8 cellular contexts compared by ENCODE assay signal in the genomic region with DNA sequence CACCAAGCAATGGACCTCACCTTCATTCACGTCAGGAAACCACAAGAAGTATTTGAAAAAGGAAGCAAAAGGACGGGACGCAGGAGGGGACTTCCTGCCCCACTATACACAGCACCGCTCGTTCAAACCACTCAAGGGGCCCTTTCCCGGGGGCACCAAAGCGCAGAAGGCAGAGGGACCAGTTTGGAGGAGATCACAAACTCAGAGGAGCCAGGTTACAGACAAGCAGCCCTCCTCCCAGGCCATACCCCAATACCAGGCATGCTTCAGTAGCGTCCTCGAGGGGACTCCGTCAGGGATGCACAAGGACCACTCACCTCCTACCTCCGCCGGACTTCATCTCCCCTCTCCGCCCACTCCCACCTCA. TPM values are rescaled to one million over a fixed set of nuclear protein-coding genes. Genes with fewer than 3 reads are reported as not detected.
DNase-seq lines count a peak whose midpoint lies in the region; ATAC-seq and TF ChIP-seq lines count a peak whose summit lies in the region.

No MANE protein-coding gene starts in this region.

- H3K27ac ChIP-seq in MM.1S (ENCODE audit: low read length) = peak overlapping the region; percentile 52; the same call in 1 of the 2 replicates

- H3K27me3 Mint-ChIP-seq in activated naive CD8-positive, alpha-beta T cell treated with anti-CD3 and anti-CD28 coated beads, Interleukin-2, amount 10 ng/mL, durations not matched to agents 7 days and 5 days = no peaks in the 10 kb centered on the region

- no peaks in the 10 kb centered on the region for H3K9me2 ChIP-seq in MM.1S (replicated peaks; ENCODE audit: insufficient read depth, low read length)

- H3K27me3 ChIP-seq in MM.1S (replicated peaks; ENCODE audit: insufficient read depth, low read length) (no peaks in the 10 kb centered on the region), iPS-15b (ENCODE audit: control insufficient read depth, insufficient read depth, low read length) (no peaks in the 10 kb centered on the region)

- POLR2A ChIA-PET in activated naive CD8-positive, alpha-beta T cell treated with anti-CD3 and anti-CD28 coated beads, Interleukin-2, amount 10 ng/mL, durations not matched to agents 7 days and 5 days (lab: Charles Lee) = interaction anchor here (0.8 to 8.1 kb wide), 8 partner anchors 9 to 35 kb away, joined by 3 to 87 read pairs (median 18); partner anchors contain the start of genes CREB3L4, DENND4B, GATAD2B and JTB

- peak overlapping the region; percentile 94 for H3K4me3 Mint-ChIP-seq in activated naive CD8-positive, alpha-beta T cell treated with anti-CD3 and anti-CD28 coated beads, Interleukin-2, amount 10 ng/mL, durations not matched to agents 7 days and 5 days
- peak overlapping the region; percentile 83 for H3K4me3 Mint-ChIP-seq in stimulated activated effector memory CD8-positive, alpha-beta T cell treated with anti-CD3 and anti-CD28 coated beads, Interleukin-12 subunit alpha, Interleukin-12 subunit beta, amount 100 ng/mL, for 72 hours

- no peaks in the 10 kb centered on the region for H3K9me3 ChIP-seq in MM.1S (replicated peaks; ENCODE audit: insufficient read depth, low read length)
- H3K9me3 ChIP-seq in iPS-15b (ENCODE audit: control insufficient read depth, insufficient read depth, low read length) = no peaks in the 10 kb centered on the region

- H3K9ac ChIP-seq in MM.1S (ENCODE audit: low read length) (peak overlapping the region; percentile 80), iPS-15b (ENCODE audit: low read depth, low read length) (peak overlapping the region; percentile 71)

- H3K36me3 ChIP-seq in MM.1S (replicated peaks; ENCODE audit: insufficient read depth, low read length) (no peaks in the 10 kb centered on the region), iPS-15b (ENCODE audit: control insufficient read depth, insufficient read depth, low read length) (peaks cover 19% of the 10 kb centered on the region)

- H3K79me2 ChIP-seq in MM.1S (ENCODE audit: low read length) = peaks cover 68% of the 10 kb centered on the region

- H3K4me1 ChIP-seq in MM.1S (ENCODE audit: low read length) (peaks cover 30% of the 10 kb centered on the region), iPS-15b (ENCODE audit: control insufficient read depth, insufficient read depth, low read length) (peaks cover 16% of the 10 kb centered on the region)

- peaks cover 45% of the 10 kb centered on the region for H3K4me1 Mint-ChIP-seq in activated naive CD8-positive, alpha-beta T cell treated with anti-CD3 and anti-CD28 coated beads, Interleukin-2, amount 10 ng/mL, durations not matched to agents 7 days and 5 days
- peaks cover 63% of the 10 kb centered on the region for H3K4me1 Mint-ChIP-seq in stimulated activated effector memory CD8-positive, alpha-beta T cell treated with anti-CD3 and anti-CD28 coated beads, Interleukin-12 subunit alpha, Interleukin-12 subunit beta, amount 100 ng/mL, for 72 hours

- ATAC-seq in GM21423 (IDR thresholded peaks at IDR 0.05; ENCODE audit: unreplicated experiment) (peak; percentile 20), HG03520 (IDR thresholded peaks at IDR 0.05; ENCODE audit: unreplicated experiment) (no peak)
- peak; percentile 19 for ATAC-seq in activated naive CD8-positive, alpha-beta T cell treated with anti-CD3 and anti-CD28 coated beads, Interleukin-2, amount 10 ng/mL, durations not matched to agents 7 days and 5 days (ENCODE audit: low read depth)
- ATAC-seq in stimulated activated effector memory CD8-positive, alpha-beta T cell treated with anti-CD3 and anti-CD28 coated beads, Interleukin-12 subunit alpha, Interleukin-12 subunit beta, amount 100 ng/mL, for 72 hours = peak; percentile 17

- peaks cover 16% of the 10 kb centered on the region for H3K36me3 Mint-ChIP-seq in activated naive CD8-positive, alpha-beta T cell treated with anti-CD3 and anti-CD28 coated beads, Interleukin-2, amount 10 ng/mL, durations not matched to agents 7 days and 5 days
- peaks cover 68% of the 10 kb centered on the region for H3K36me3 Mint-ChIP-seq in stimulated activated effector memory CD8-positive, alpha-beta T cell treated with anti-CD3 and anti-CD28 coated beads, Interleukin-12 subunit alpha, Interleukin-12 subunit beta, amount 100 ng/mL, for 72 hours

- peak overlapping the region; percentile 90 for H3K4me3 ChIP-seq in MM.1S (ENCODE audit: low read length)
- H3K4me3 ChIP-seq in iPS-15b (ENCODE audit: low read depth, low read length) = peak overlapping the region; percentile 97

- peak overlapping the region; percentile 98 for H3K27ac Mint-ChIP-seq in activated naive CD8-positive, alpha-beta T cell treated with anti-CD3 and anti-CD28 coated beads, Interleukin-2, amount 10 ng/mL, durations not matched to agents 7 days and 5 days
- H3K27ac Mint-ChIP-seq in stimulated activated effector memory CD8-positive, alpha-beta T cell treated with anti-CD3 and anti-CD28 coated beads, Interleukin-12 subunit alpha, Interleukin-12 subunit beta, amount 100 ng/mL, for 72 hours = peak overlapping the region; percentile 85

- H3K4me2 ChIP-seq in MM.1S (ENCODE audit: low read depth, low read length) = peak overlapping the region; percentile 67

- H2AFZ ChIP-seq in MM.1S (ENCODE audit: low read length) = peak overlapping the region; percentile 83

- peaks cover 6% of the 10 kb centered on the region; the same call in 1 of the 2 replicates for H3F3A ChIP-seq in MM.1S (ENCODE audit: insufficient read depth, low read length)

- no peak for TF ChIP-seq CTCF in MM.1S (IDR thresholded peaks at IDR 0.05; ENCODE audit: low read length)

- H4K20me1 ChIP-seq in MM.1S (ENCODE audit: insufficient read depth, low read length) = no peaks in the 10 kb centered on the region

- DNase-seq in Daoy (ENCODE audit: low read depth) (peak; percentile 45), MM.1S (peak; percentile 55), NCI-H226 (no peak)
- no peak for DNase-seq in activated naive CD8-positive, alpha-beta T cell treated with anti-CD3 and anti-CD28 coated beads, Interleukin-2, amount 10 ng/mL, durations not matched to agents 7 days and 5 days
- DNase-seq in stimulated activated effector memory CD8-positive, alpha-beta T cell treated with anti-CD3 and anti-CD28 coated beads, Interleukin-12 subunit alpha, Interleukin-12 subunit beta, amount 100 ng/mL, for 72 hours (ENCODE audit: low spot score in 2 of 2) = peak in 1 of 2 donors; percentile 81

- H3K9me3 Mint-ChIP-seq in activated naive CD8-positive, alpha-beta T cell treated with anti-CD3 and anti-CD28 coated beads, Interleukin-2, amount 10 ng/mL, durations not matched to agents 7 days and 5 days = no peaks in the 10 kb centered on the region
- H3K9me3 Mint-ChIP-seq in stimulated activated effector memory CD8-positive, alpha-beta T cell treated with anti-CD3 and anti-CD28 coated beads, Interleukin-12 subunit alpha, Interleukin-12 subunit beta, amount 100 ng/mL, for 72 hours = no peaks in the 10 kb centered on the region

RNA-seq across cellular contexts. Expression of gene CRTC2, which starts 0.7 kb away (rescaled TPM):
- total RNA-seq in Daoy (2014; rRNA removed; shearing (Covaris generic)) = 7.2 and 10.1 TPM in 2 replicates
- total RNA-seq in activated naive CD8-positive, alpha-beta T cell treated with anti-CD3 and anti-CD28 coated beads, Interleukin-2, amount 10 ng/mL, durations not matched to agents 7 days and 5 days = 100 to 1,000 TPM; 104 to 115 TPM

RNA-seq across cellular contexts. Expression of gene SLC39A1, which starts 5.6 kb away (rescaled TPM):
- total RNA-seq in Daoy (2014; rRNA removed; shearing (Covaris generic)) = 127 and 130 TPM in 2 replicates
- total RNA-seq in activated naive CD8-positive, alpha-beta T cell treated with anti-CD3 and anti-CD28 coated beads, Interleukin-2, amount 10 ng/mL, durations not matched to agents 7 days and 5 days = 10 to 100 TPM; 29.6 to 31.1 TPM

RNA-seq across cellular contexts. Expression of gene CREB3L4, which starts 10.0 kb away (rescaled TPM):
- total RNA-seq in Daoy (2014; rRNA removed; shearing (Covaris generic)) = 3.5 and 5.0 TPM in 2 replicates
- 10 to 100 TPM in 1 of 2 experiments, 1 to 10 TPM in 1; 8.2 to 10.0 TPM for total RNA-seq in activated naive CD8-positive, alpha-beta T cell treated with anti-CD3 and anti-CD28 coated beads, Interleukin-2, amount 10 ng/mL, durations not matched to agents 7 days and 5 days

RNA-seq across cellular contexts. Expression of gene DENND4B, which starts 11.2 kb away (rescaled TPM):
- 6.5 and 6.6 TPM in 2 replicates for total RNA-seq in Daoy (2014; rRNA removed; shearing (Covaris generic))
- 100 to 1,000 TPM; 173 to 183 TPM for total RNA-seq in activated naive CD8-positive, alpha-beta T cell treated with anti-CD3 and anti-CD28 coated beads, Interleukin-2, amount 10 ng/mL, durations not matched to agents 7 days and 5 days

RNA-seq across cellular contexts. Expression of gene JTB, which starts 19.7 kb away (rescaled TPM):
- total RNA-seq in Daoy (2014; rRNA removed; shearing (Covaris generic)) = 216 and 291 TPM in 2 replicates
- total RNA-seq in activated naive CD8-positive, alpha-beta T cell treated with anti-CD3 and anti-CD28 coated beads, Interleukin-2, amount 10 ng/mL, durations not matched to agents 7 days and 5 days = 100 to 1,000 TPM; 118 TPM

Comparison
In these comparisons a context has a peak if more than half of its experiments do, and no peak if none do; other contexts are left out.
1. DNase-seq: peak in Daoy (single experiment) and MM.1S (single experiment); none in activated naive CD8-positive, alpha-beta T cell treated with anti-CD3 and anti-CD28 coated beads, Interleukin-2, amount 10 ng/mL, durations not matched to agents 7 days and 5 days (single experiment) and NCI-H226 (single experiment).